In the genomic region with DNA sequence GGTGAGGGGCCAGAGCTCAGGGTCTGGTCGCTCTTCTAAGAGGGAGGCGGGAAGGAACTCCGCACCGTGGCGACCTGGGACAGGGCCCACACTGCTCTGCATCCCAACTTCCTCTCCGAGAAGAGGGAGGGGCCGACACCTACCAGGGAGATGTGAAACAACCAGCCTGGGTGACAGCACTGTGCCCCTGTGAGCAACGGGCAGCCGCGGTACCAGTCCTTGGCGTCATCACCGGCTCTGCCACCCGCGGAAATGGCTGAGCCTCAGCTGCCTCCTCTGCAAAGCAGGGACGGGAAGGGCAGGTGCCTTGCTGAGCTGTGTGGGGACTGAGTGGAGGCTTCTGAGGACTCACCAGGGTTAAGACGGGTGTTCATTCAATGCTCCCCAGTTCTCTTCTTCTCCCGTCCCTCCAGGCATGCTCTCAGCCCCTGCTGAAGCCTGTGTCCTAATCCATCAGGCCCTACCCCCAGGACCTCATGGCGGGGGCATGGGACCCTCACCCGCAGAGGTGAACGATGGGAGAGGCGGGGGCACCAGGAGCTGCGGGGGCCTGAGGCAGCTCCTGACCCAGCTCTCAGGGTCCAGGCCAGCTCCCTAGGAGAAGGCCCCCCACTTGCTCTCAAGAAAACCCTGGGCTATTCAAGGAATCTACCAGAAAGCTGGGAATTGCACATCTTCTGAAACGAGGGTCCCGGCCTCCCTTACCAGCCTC, we compare ENCODE assay signal across 8 cellular contexts. TPM values are rescaled to one million over a fixed set of nuclear protein-coding genes. Genes with fewer than 3 reads are reported as not detected.
A peak's percentile ranks its signal among the peaks of the same experiment; 100 is the strongest.
DNase-seq lines count a peak whose midpoint lies in the region; ATAC-seq and TF ChIP-seq lines count a peak whose summit lies in the region.

No MANE protein-coding gene starts in this region.

- H3K4me1 Mint-ChIP-seq in brain = peaks cover 82% of the 10 kb centered on the region

- peaks cover 31 to 89% of the 10 kb centered on the region in 2 donors for H3K4me1 ChIP-seq in muscle layer of duodenum (ENCODE audit: control insufficient read depth in 1 of 2, insufficient read depth in 2 of 2, low read length in 2 of 2)

- H3K27ac Mint-ChIP-seq in brain = peak overlapping the region in 3 of 5 experiments; percentile 83 to 92 (median 91)

- H3K27me3 ChIP-seq in muscle layer of duodenum (ENCODE audit: low read depth, low read length) = no peaks in the 10 kb centered on the region

- ATAC-seq in GM21723 (IDR thresholded peaks at IDR 0.05; ENCODE audit: unreplicated experiment) = peak; percentile 77

- no peaks in the 10 kb centered on the region for H3K27me3 Mint-ChIP-seq in brain

- H3K4me3 ChIP-seq in GM12865 (ENCODE audit: low read depth, low read length) (peak overlapping the region; percentile 43), muscle layer of duodenum (ENCODE audit: low read depth in 1 of 2, low read length in 2 of 2) (no peak overlapping the region)

- peaks cover 9% of the 10 kb centered on the region for H3K36me3 Mint-ChIP-seq in brain

- peak overlapping the region in 2 of 5 experiments; percentile 24 to 59 for H3K4me3 Mint-ChIP-seq in brain

- no peaks in the 10 kb centered on the region for H3K36me3 ChIP-seq in muscle layer of duodenum (ENCODE audit: control insufficient read depth in 1 of 2, insufficient read depth in 2 of 2, low read length in 2 of 2)

- TF ChIP-seq CTCF in GM12865 (IDR thresholded peaks at IDR 0.05; ENCODE audit: insufficient read depth, low read depth, low read length, missing control alignments) (no peak), brain (conservative IDR thresholded peaks at IDR 0.05) (no peak)

- DNase-seq in GM12865 (ENCODE audit: low read depth) (peak; percentile 83), NCI-H2227 treated with DMSO at 0.1 percent for 48 hours (lab: John Stamatoyannopoulos, UW) (peak; percentile 42), substantia nigra (lab: John Stamatoyannopoulos, UW) (peak in 21 of 49 donors; percentile 6 to 57 (median 17)), KG1 (lab: John Stamatoyannopoulos, UW) (no peak), DMS79 (lab: John Stamatoyannopoulos, UW) (no peak)

- no peaks in the 10 kb centered on the region for H3K9me3 ChIP-seq in muscle layer of duodenum (ENCODE audit: control insufficient read depth in 1 of 2, low read length in 2 of 2)

- H3K27ac ChIP-seq in muscle layer of duodenum (ENCODE audit: low read length) (peak overlapping the region; percentile 23), substantia nigra (ENCODE audit: low read depth, low read length, poor library complexity, severe bottlenecking) (peak overlapping the region; percentile 30)

- H3K9me3 Mint-ChIP-seq in brain = no peaks in the 10 kb centered on the region

RNA-seq across cellular contexts. Expression of gene ZNF787, which starts 9.3 kb away (rescaled TPM):
- 30.6 TPM for polyA plus RNA-seq in brain (ENCODE audit: insufficient read depth, low read depth, low replicate concordance)

RNA-seq across cellular contexts. Expression of gene ZNF444, which starts 29.3 kb away (rescaled TPM):
- polyA plus RNA-seq in brain (ENCODE audit: insufficient read depth, low read depth, low replicate concordance) = 39.9 TPM

Comparison
In these comparisons a context has a peak if more than half of its experiments do, and no peak if none do; other contexts are left out.
1. DNase-seq: peak in GM12865 (single experiment) and NCI-H2227 treated with DMSO at 0.1 percent for 48 hours (single experiment); none in KG1 (single experiment) and DMS79 (single experiment).